1 cellular context compared by ENCODE assay signal in genomic region chr2:95333888-95334338, GRCh38.
TF ChIP-seq lines count a peak whose summit lies in the region.

No MANE protein-coding gene starts in this region.

TF ChIP-seq in HEK293, 187 proteins besides CTCF, POLR2A, EP300 and RAD21 (continued from another document and continues in another):
- TF ChIP-seq ZEB2 (tag by site-specific recombination; IDR thresholded peaks at IDR 0.05), result peak; percentile 81
- no peak for TF ChIP-seq ZNF580 (tag by site-specific recombination; IDR thresholded peaks at IDR 0.05)
- no peak for TF ChIP-seq ZNF223 (tag by site-specific recombination; IDR thresholded peaks at IDR 0.05)
- no peak for TF ChIP-seq ZNF707 (tag by site-specific recombination; IDR thresholded peaks at IDR 0.05)
- TF ChIP-seq MEIS1 (CRISPR knock-in tag; IDR thresholded peaks at IDR 0.05; ENCODE audit: borderline replicate concordance), result no peak
- peak; percentile 13; the same call in 1 of the 2 replicates for TF ChIP-seq ZNF394 (tag by site-specific recombination; IDR thresholded peaks at IDR 0.05; ENCODE audit: borderline replicate concordance)
- TF ChIP-seq ZNF488 (tag by site-specific recombination; IDR thresholded peaks at IDR 0.05), result no peak
- TF ChIP-seq ZSCAN4 (tag by site-specific recombination; IDR thresholded peaks at IDR 0.05), result no peak
- TF ChIP-seq ZNF501 (tag by site-specific recombination; IDR thresholded peaks at IDR 0.05), result no peak; the same call in 1 of the 2 replicates
- TF ChIP-seq ZNF169 (tag by site-specific recombination; IDR thresholded peaks at IDR 0.05), result no peak
- TF ChIP-seq ZNF548 (tag by site-specific recombination; IDR thresholded peaks at IDR 0.05), result no peak
- TF ChIP-seq ZNF670 (tag by site-specific recombination; IDR thresholded peaks at IDR 0.05; ENCODE audit: low read depth), result no peak
- TF ChIP-seq ZXDB (tag by site-specific recombination; IDR thresholded peaks at IDR 0.05), result peak; percentile 80
- TF ChIP-seq ZNF416 (tag by site-specific recombination; IDR thresholded peaks at IDR 0.05), result no peak
- TF ChIP-seq GLI2 (tag by site-specific recombination; IDR thresholded peaks at IDR 0.05; ENCODE audit: borderline replicate concordance, low read depth), result no peak; the same call in 1 of the 2 replicates
- peak; percentile 73; the same call in 1 of the 2 replicates for TF ChIP-seq BCL11A (tag by site-specific recombination; IDR thresholded peaks at IDR 0.05; ENCODE audit: low read depth)
- TF ChIP-seq ZNF354C (tag by site-specific recombination; IDR thresholded peaks at IDR 0.05; ENCODE audit: borderline replicate concordance, low read depth), result no peak
- TF ChIP-seq ZNF23 (tag by site-specific recombination; IDR thresholded peaks at IDR 0.05; ENCODE audit: borderline replicate concordance), result no peak
- TF ChIP-seq ZNF514 (tag by site-specific recombination; IDR thresholded peaks at IDR 0.05), result no peak
- no peak for TF ChIP-seq ZSCAN16 (tag by site-specific recombination; IDR thresholded peaks at IDR 0.05)
- TF ChIP-seq ZNF266 (tag by site-specific recombination; IDR thresholded peaks at IDR 0.05; ENCODE audit: low read depth), result no peak
- no peak for TF ChIP-seq ZBTB26 (tag by site-specific recombination; optimal IDR thresholded peaks at IDR 0.05)
- TF ChIP-seq SP7 (tag by site-specific recombination; IDR thresholded peaks at IDR 0.05), result peak; percentile 80
- 0 out of 2 replicates have a peak, but pooled peaks have one; percentile 54 for TF ChIP-seq ZNF324 (tag by site-specific recombination; IDR thresholded peaks at IDR 0.05)
- no peak for TF ChIP-seq ZNF777 (tag by site-specific recombination; IDR thresholded peaks at IDR 0.05; ENCODE audit: borderline replicate concordance)
- TF ChIP-seq ZBTB49 (tag by site-specific recombination; IDR thresholded peaks at IDR 0.05; ENCODE audit: low read depth), result no peak
- peak; percentile 45; the same call in 1 of the 2 replicates for TF ChIP-seq MZF1 (tag by site-specific recombination; IDR thresholded peaks at IDR 0.05; ENCODE audit: borderline replicate concordance)
- no peak for TF ChIP-seq PBX3 (CRISPR knock-in tag; IDR thresholded peaks at IDR 0.05)
- no peak for TF ChIP-seq HOXA7 (CRISPR knock-in tag; IDR thresholded peaks at IDR 0.05; ENCODE audit: borderline replicate concordance)
- TF ChIP-seq ATF2 (tag by site-specific recombination; IDR thresholded peaks at IDR 0.05; ENCODE audit: low read depth), result 0 out of 2 replicates have a peak, but pooled peaks have one; percentile 9
- TF ChIP-seq HOXC10 (CRISPR knock-in tag; IDR thresholded peaks at IDR 0.05), result no peak
- no peak; the same call in 1 of the 2 replicates for TF ChIP-seq KLF10 (tag by site-specific recombination; IDR thresholded peaks at IDR 0.05)
- TF ChIP-seq ZNF518A (tag by site-specific recombination; conservative IDR thresholded peaks at IDR 0.05; ENCODE audit: low read depth), result no peak
- TF ChIP-seq YY1 (tag by site-specific recombination; IDR thresholded peaks at IDR 0.05), result no peak
- peak; percentile 49; the same call in 1 of the 2 replicates for TF ChIP-seq ZNF558 (tag by site-specific recombination; IDR thresholded peaks at IDR 0.05)
- TF ChIP-seq ZBTB48 (tag by site-specific recombination; IDR thresholded peaks at IDR 0.05), result no peak
- TF ChIP-seq WT1 (tag by site-specific recombination; IDR thresholded peaks at IDR 0.05), result no peak; the same call in 1 of the 2 replicates
- TF ChIP-seq ZNF621 (tag by site-specific recombination; IDR thresholded peaks at IDR 0.05), result no peak
- no peak for TF ChIP-seq ZNF184 (tag by site-specific recombination; IDR thresholded peaks at IDR 0.05)
- TF ChIP-seq GLIS2 (tag by site-specific recombination; IDR thresholded peaks at IDR 0.05), result peak; percentile 67
- TF ChIP-seq ZNF521 (tag by site-specific recombination; IDR thresholded peaks at IDR 0.05), result no peak
- TF ChIP-seq ZNF830 (tag by site-specific recombination; IDR thresholded peaks at IDR 0.05; ENCODE audit: low read depth), result no peak
- TF ChIP-seq ZNF560 (tag by site-specific recombination; IDR thresholded peaks at IDR 0.05; ENCODE audit: borderline replicate concordance), result no peak
- TF ChIP-seq HIC1 (tag by site-specific recombination; IDR thresholded peaks at IDR 0.05), result peak; percentile 95
- TF ChIP-seq ZNF112 (tag by site-specific recombination; IDR thresholded peaks at IDR 0.05), result no peak
- TF ChIP-seq SALL2 (tag by site-specific recombination; IDR thresholded peaks at IDR 0.05; ENCODE audit: borderline replicate concordance), result no peak
- no peak for TF ChIP-seq ZNF362 (tag by site-specific recombination; IDR thresholded peaks at IDR 0.05)
